Comparison of ENCODE assay signal across 8 cellular contexts in genomic region chr6:26957399-26958127, GRCh38.
DNase-seq lines count a peak whose midpoint lies in the region; ATAC-seq, FAIRE-seq and TF ChIP-seq lines count a peak whose summit lies in the region.
"Not testable (repeated sequence)": the region's sequence is repeated elsewhere in the genome, so short reads cannot be mapped to it uniquely, and the experiment has no call there.

No MANE protein-coding gene starts in this region.

- not testable (repeated sequence) for DNase-seq in AG04449 (ENCODE audit: low read depth, low spot score); H9; T-cell; astrocyte (ENCODE audit: low read depth); mesenchymal stem cell; skeletal muscle cell (ENCODE audit: low read depth)
- DNase-seq in NCI-H146 (lab: John Stamatoyannopoulos, UW), result peak; percentile 74
- DNase-seq in fibroblast of gingiva (ENCODE audit: low read depth), result peak; percentile 1

- not testable (repeated sequence) for H3K18ac ChIP-seq in H9 (ENCODE audit: insufficient read length, low read depth, low read length); mesenchymal stem cell (ENCODE audit: low read depth in 1 of 2, low read length in 2 of 2)

- H3K4me2 ChIP-seq in H9 (ENCODE audit: insufficient read depth, insufficient read length, low read length) (peak overlapping the region; percentile 43), astrocyte (ENCODE audit: low read length) (peak overlapping the region; percentile 65)
- H3K4me2 ChIP-seq in mesenchymal stem cell (ENCODE audit: low read length, poor library complexity, severe bottlenecking), result not testable (repeated sequence)

- not testable (repeated sequence) for H2BK15ac ChIP-seq in H9 (ENCODE audit: low read depth, low read length); mesenchymal stem cell (ENCODE audit: low read depth, poor library complexity, severe bottlenecking)

- not testable (repeated sequence) for H4K20me1 ChIP-seq in H9 (ENCODE audit: control insufficient read depth, insufficient read depth, insufficient read length); astrocyte (ENCODE audit: insufficient read depth, low read length)

- CTCF ChIA-PET in AG04449 (lab: Yijun Ruan, JAX); T-cell (lab: Charles Lee): not testable (repeated sequence)

- H3K9me3 Mint-ChIP-seq in H9; T-cell; astrocyte (ENCODE audit: unreplicated experiment): not testable (repeated sequence)

- not testable (repeated sequence) for H3K27me3 ChIP-seq in H9 (ENCODE audit: insufficient read depth, low read length); astrocyte (ENCODE audit: insufficient read depth, low read length); mesenchymal stem cell (ENCODE audit: control insufficient read depth in 1 of 2, insufficient read depth in 1 of 2, low read length in 2 of 2)

- not testable (repeated sequence) for H3K9ac ChIP-seq in H9 (ENCODE audit: extremely low read depth, insufficient read length, low read length); astrocyte (ENCODE audit: low read length)
- peak overlapping the region; percentile 72 for H3K9ac ChIP-seq in mesenchymal stem cell (ENCODE audit: low read length)

- H3K23me2 ChIP-seq in H9 (ENCODE audit: insufficient read length, low read depth, low read length, poor library complexity, severe bottlenecking), result not testable (repeated sequence)

- not testable (repeated sequence) for H3T11ph ChIP-seq in H9 (ENCODE audit: low read length)

- not testable (repeated sequence) for H4K91ac ChIP-seq in H9 (ENCODE audit: insufficient read length, low read depth, low read length); mesenchymal stem cell (ENCODE audit: low read length)

- H3K36me3 ChIP-seq in astrocyte (ENCODE audit: insufficient read depth, low read length); mesenchymal stem cell (ENCODE audit: control insufficient read depth in 1 of 2, insufficient read depth in 2 of 2, low read depth in 1 of 2, low read length in 2 of 2): not testable (repeated sequence)

- H4K8ac ChIP-seq in H9 (replicated peaks; ENCODE audit: insufficient read length, low read depth, low read length); mesenchymal stem cell (ENCODE audit: low read length): not testable (repeated sequence)

- POLR2A ChIA-PET in AG04449 (lab: Yijun Ruan, JAX); T-cell (lab: Charles Lee): not testable (repeated sequence)

- not testable (repeated sequence) for H2AFZ ChIP-seq in H9 (ENCODE audit: low read length); astrocyte (ENCODE audit: low read depth, low read length); mesenchymal stem cell (ENCODE audit: low read depth, low read length)

- not testable (repeated sequence) for H2BK120ac ChIP-seq in H9 (ENCODE audit: low read depth, low read length, poor library complexity, severe bottlenecking); mesenchymal stem cell (ENCODE audit: low read depth, low read length)

- H3K4me1 ChIP-seq in H9 (ENCODE audit: insufficient read depth, low read length); astrocyte (ENCODE audit: insufficient read depth, low read length); mesenchymal stem cell (ENCODE audit: control insufficient read depth, insufficient read depth, low read depth, low read length): not testable (repeated sequence)

- no CpG with 5 or more reads among the region's 6 CpGs for WGBS in H9 (ENCODE audit: extremely low coverage, insufficient read length, low lambda C conversion rate)
- 97% methylated on average over 5 of the region's 6 CpGs for WGBS in mesenchymal stem cell

- H2BK5ac ChIP-seq in H9 (ENCODE audit: insufficient read length, low read length); mesenchymal stem cell (ENCODE audit: low read depth, low read length, poor library complexity, severe bottlenecking): not testable (repeated sequence)

- not testable (repeated sequence) for H2BK12ac ChIP-seq in H9 (ENCODE audit: insufficient read length, low read depth, low read length); mesenchymal stem cell (ENCODE audit: low read length in 2 of 2)

- not testable (repeated sequence) for H3K23ac ChIP-seq in H9 (ENCODE audit: insufficient read length, low read depth, low read length); mesenchymal stem cell (ENCODE audit: low read length in 2 of 2)

- H3K14ac ChIP-seq in H9 (ENCODE audit: insufficient read depth, low read length); mesenchymal stem cell (ENCODE audit: low read length in 2 of 2): not testable (repeated sequence)

- H3K4me3 Mint-ChIP-seq in H9 (peak overlapping the region; percentile 75 to 86), T-cell (peak overlapping the region; percentile 78 to 83 (median 82)), astrocyte (ENCODE audit: unreplicated experiment) (peak overlapping the region; percentile 88)

- H3K4me3 ChIP-seq in AG04449 (ENCODE audit: low read depth, low read length), result peak overlapping the region; percentile 55
- H3K4me3 ChIP-seq in astrocyte (ENCODE audit: insufficient read depth, low read depth, low read length), result peak overlapping the region; percentile 39
- H3K4me3 ChIP-seq in mesenchymal stem cell (ENCODE audit: insufficient read depth in 1 of 2, low read depth in 1 of 2, low read length in 2 of 2), result peak overlapping the region in 1 of 2 experiments; percentile 70
- peak overlapping the region; percentile 49 for H3K4me3 ChIP-seq in skeletal muscle cell (ENCODE audit: low read depth, low read length)

- H3K9me3 ChIP-seq in H9 (ENCODE audit: control insufficient read depth, low read depth, low read length); astrocyte (ENCODE audit: insufficient read depth, low read depth, low read length); mesenchymal stem cell (ENCODE audit: control insufficient read depth, low read length): not testable (repeated sequence)

- H3K4ac ChIP-seq in H9 (ENCODE audit: low read depth, low read length); mesenchymal stem cell (ENCODE audit: low read depth in 1 of 2, low read length in 2 of 2): not testable (repeated sequence)

- H3K27ac ChIP-seq in H9 (ENCODE audit: insufficient read length, low read depth, low read length); astrocyte (ENCODE audit: low read depth, low read length); mesenchymal stem cell (ENCODE audit: low read length, poor library complexity, severe bottlenecking): not testable (repeated sequence)

- not testable (repeated sequence) for H3K79me2 ChIP-seq in H9 (ENCODE audit: insufficient read depth, low read length); astrocyte (ENCODE audit: insufficient read depth, low read length)

- not testable (repeated sequence) for H2AK5ac ChIP-seq in H9 (ENCODE audit: insufficient read length, low read length); mesenchymal stem cell (ENCODE audit: low read length, severe bottlenecking)

- H3K79me1 ChIP-seq in H9 (ENCODE audit: insufficient read depth, low read depth, low read length, poor library complexity, severe bottlenecking); mesenchymal stem cell (replicated peaks; ENCODE audit: low read length, poor library complexity, severe bottlenecking): not testable (repeated sequence)

- ATAC-seq in T-cell (replicated peaks in 1 of 4), result not testable (repeated sequence)

- FAIRE-seq in astrocyte (lab: Jason Lieb, UNC), result not testable (repeated sequence)

- not testable (repeated sequence) for H3K27ac Mint-ChIP-seq in H9
- H3K27ac Mint-ChIP-seq in T-cell (peak overlapping the region; percentile 73 to 79), astrocyte (ENCODE audit: unreplicated experiment) (peak overlapping the region; percentile 53)

- H3K27me3 Mint-ChIP-seq in H9 (ENCODE audit: low read depth); T-cell; astrocyte (ENCODE audit: low read depth, unreplicated experiment): not testable (repeated sequence)

- H4K5ac ChIP-seq in H9 (ENCODE audit: insufficient read length, low read depth, low read length), result not testable (repeated sequence)

- H3K56ac ChIP-seq in H9 (ENCODE audit: insufficient read length, low read depth, low read length), result not testable (repeated sequence)

- not testable (repeated sequence) for H2BK20ac ChIP-seq in H9 (ENCODE audit: low read depth, low read length, poor library complexity, severe bottlenecking)

- peaks cover 7 to 11% of the 10 kb centered on the region in 2 experiments for H3K4me1 Mint-ChIP-seq in H9
- H3K4me1 Mint-ChIP-seq in T-cell, result peaks cover 13 to 16% (median 16%) of the 10 kb centered on the region in 3 donors
- H3K4me1 Mint-ChIP-seq in astrocyte (ENCODE audit: low read depth, unreplicated experiment), result not testable (repeated sequence)

- not testable (repeated sequence) for H3K36me3 Mint-ChIP-seq in H9 (ENCODE audit: insufficient read depth in 1 of 3, low read depth in 3 of 3); T-cell; astrocyte (ENCODE audit: low read depth, unreplicated experiment)

- TF ChIP-seq CTCF in AG04449 (IDR thresholded peaks at IDR 0.05; ENCODE audit: insufficient read depth, low read length, missing control alignments); H9 (conservative IDR thresholded peaks at IDR 0.05); astrocyte (IDR thresholded peaks at IDR 0.05; ENCODE audit: insufficient read depth, low read depth, low read length): not testable (repeated sequence)
